ENCODE assay signal across 14 cellular contexts in the genomic region with DNA sequence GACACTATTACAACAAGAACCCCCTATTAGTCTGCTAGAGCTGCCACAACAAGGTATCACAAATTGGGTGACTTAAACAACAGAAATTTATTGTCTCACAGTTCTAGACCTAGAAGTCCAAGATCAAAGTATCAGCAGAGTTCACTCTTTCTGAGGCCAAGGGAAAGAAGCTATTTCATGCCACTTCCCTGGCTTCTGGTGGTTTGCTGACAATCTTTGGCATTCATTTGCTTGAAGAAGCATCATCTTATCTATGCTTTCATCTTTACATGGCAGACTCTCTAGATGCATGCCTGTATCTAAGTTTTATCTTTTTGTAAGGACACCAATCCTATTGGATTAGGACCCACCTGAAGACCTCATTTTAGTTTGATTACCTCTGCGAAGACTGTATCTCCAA.
DNase-seq lines count a peak whose midpoint lies in the region; ATAC-seq and TF ChIP-seq lines count a peak whose summit lies in the region.
"Had no signal": no experiment of that assay in that cellular context is flagged by ENCODE, and none has a peak within 500 bp of the region (broad histone marks: within the 10 kb centered on the region; RNA-seq: fewer than 3 reads in every experiment).

No MANE protein-coding gene starts in this region.

- H3K4me3 Mint-ChIP-seq in HFFc6 (peak overlapping the region; percentile 8; the same call in 1 of the 2 replicates), Caco-2 (ENCODE audit: unreplicated experiment) (no peak overlapping the region)
- no peak overlapping the region for H3K4me3 Mint-ChIP-seq in stimulated activated naive CD8-positive, alpha-beta T cell treated with anti-CD3 and anti-CD28 coated beads, Interleukin-15, amount 100 ng/mL, for 72 hours
- H3K4me3 Mint-ChIP-seq in stimulated activated memory B cell treated with anti-CD40 and anti-IgM and Interleukin-4, amounts not matched to agents 10 μg/mL and 1 μg/mL and 100 μg/mL, for 72 hours, result no peak overlapping the region
- H3K4me3 Mint-ChIP-seq: CD4-positive, CD25-positive, alpha-beta regulatory T cell had no signal

- DNase-seq in HFFc6 (peak; percentile 37), brain microvascular endothelial cell (no peak), osteoblast (ENCODE audit: insufficient read length, low spot score, missing footprints) (no peak), Caco-2 (no peak), mesendoderm (no peak)
- no peak for DNase-seq in stimulated activated naive CD8-positive, alpha-beta T cell treated with anti-CD3 and anti-CD28 coated beads, Interleukin-15, amount 100 ng/mL, for 72 hours
- DNase-seq: CD4-positive, CD25-positive, alpha-beta regulatory T cell; KBM-7; NCI-H1436; NCI-H2029; NCI-H510A; SIG-M5 had no signal

- H2BK5ac ChIP-seq in mesendoderm (ENCODE audit: low read length), result no peak overlapping the region

- no peak overlapping the region for H3K9ac ChIP-seq in mesendoderm (ENCODE audit: low read length)

- H3K79me1 ChIP-seq in mesendoderm (ENCODE audit: low read length), result no peaks in the 10 kb centered on the region

- ATAC-seq in stimulated activated naive CD8-positive, alpha-beta T cell treated with anti-CD3 and anti-CD28 coated beads, Interleukin-15, amount 100 ng/mL, for 72 hours, result no peak
- ATAC-seq in stimulated activated memory B cell treated with anti-CD40 and anti-IgM and Interleukin-4, amounts not matched to agents 10 μg/mL and 1 μg/mL and 100 μg/mL, for 72 hours, result no peak

- TF ChIP-seq CTCF in HFFc6 (IDR thresholded peaks at IDR 0.05) (no peak), brain microvascular endothelial cell (IDR thresholded peaks at IDR 0.05; ENCODE audit: low read depth, low read length, missing control alignments) (no peak), osteoblast (IDR thresholded peaks at IDR 0.05; ENCODE audit: extremely low read depth, low read depth, low read length) (no peak), Caco-2 (IDR thresholded peaks at IDR 0.05; ENCODE audit: insufficient read depth in 1 of 2, low read depth in 1 of 2, low read length in 1 of 2, severe bottlenecking in 1 of 2, unreplicated experiment in 1 of 2) (no peak)

- no peak overlapping the region for H4K8ac ChIP-seq in mesendoderm (ENCODE audit: low read depth, low read length)

- H3K36me3 Mint-ChIP-seq in HFFc6 (ENCODE audit: low read depth) (no peaks in the 10 kb centered on the region), Caco-2 (ENCODE audit: insufficient read depth, unreplicated experiment) (no peaks in the 10 kb centered on the region)
- H3K36me3 Mint-ChIP-seq in stimulated activated memory B cell treated with anti-CD40 and anti-IgM and Interleukin-4, amounts not matched to agents 10 μg/mL and 1 μg/mL and 100 μg/mL, for 72 hours, result no peaks in the 10 kb centered on the region
- H3K36me3 Mint-ChIP-seq: CD4-positive, CD25-positive, alpha-beta regulatory T cell had no signal

- H3K27me3 Mint-ChIP-seq in HFFc6 (ENCODE audit: insufficient read depth), result no peaks in the 10 kb centered on the region
- peaks cover 18% of the 10 kb centered on the region for H3K27me3 Mint-ChIP-seq in stimulated activated naive CD8-positive, alpha-beta T cell treated with anti-CD3 and anti-CD28 coated beads, Interleukin-15, amount 100 ng/mL, for 72 hours
- no peaks in the 10 kb centered on the region for H3K27me3 Mint-ChIP-seq in stimulated activated memory B cell treated with anti-CD40 and anti-IgM and Interleukin-4, amounts not matched to agents 10 μg/mL and 1 μg/mL and 100 μg/mL, for 72 hours
- H3K27me3 Mint-ChIP-seq in Caco-2 (ENCODE audit: insufficient read depth, unreplicated experiment), result no peaks in the 10 kb centered on the region
- H3K27me3 Mint-ChIP-seq: CD4-positive, CD25-positive, alpha-beta regulatory T cell had no signal

- no peak overlapping the region for H3K56ac ChIP-seq in mesendoderm (ENCODE audit: low read length)

- H3K4me1 ChIP-seq in ACC112 (ENCODE audit: control insufficient read depth, insufficient read depth, low read length, unreplicated experiment) (peaks cover 50% of the 10 kb centered on the region), osteoblast (ENCODE audit: insufficient read depth, low read length) (peaks cover 46% of the 10 kb centered on the region), Caco-2 (0 out of 2 replicates have a peak, but pooled peaks cover 9% of the 10 kb centered on the region), mesendoderm (ENCODE audit: control insufficient read depth, low read depth, low read length) (peaks cover 6% of the 10 kb centered on the region)

- intact Hi-C loops in Caco-2 (cut with micrococcal nuclease; ENCODE audit: unreplicated experiment), result no loop called here

- WGBS in mesendoderm (ENCODE audit: extremely low coverage, insufficient coverage, low lambda C conversion rate), result no CpG with 5 or more reads among the region's 1 CpG

- no peaks in the 10 kb centered on the region for H3K9me3 Mint-ChIP-seq in HFFc6
- no peaks in the 10 kb centered on the region for H3K9me3 Mint-ChIP-seq in stimulated activated naive CD8-positive, alpha-beta T cell treated with anti-CD3 and anti-CD28 coated beads, Interleukin-15, amount 100 ng/mL, for 72 hours
- H3K9me3 Mint-ChIP-seq in stimulated activated memory B cell treated with anti-CD40 and anti-IgM and Interleukin-4, amounts not matched to agents 10 μg/mL and 1 μg/mL and 100 μg/mL, for 72 hours, result no peaks in the 10 kb centered on the region
- H3K9me3 Mint-ChIP-seq in Caco-2 (ENCODE audit: unreplicated experiment), result no peaks in the 10 kb centered on the region

- in situ Hi-C loops in brain microvascular endothelial cell (cut with HindIII; ENCODE audit: low pct_ligation_motif_present, low sequenced_read_pairs), result no loop called here

- H2AFZ ChIP-seq in ACC112 (ENCODE audit: low read length, unreplicated experiment) (peak overlapping the region; percentile 83), osteoblast (ENCODE audit: low read length) (no peak overlapping the region)

- H3K4ac ChIP-seq in mesendoderm (ENCODE audit: low read depth, low read length), result no peak overlapping the region

- H3K4me3 ChIP-seq in ACC112 (ENCODE audit: low read depth, low read length) (peak overlapping the region; percentile 3; the same call in 1 of the 2 replicates), brain microvascular endothelial cell (ENCODE audit: low read depth, low read length) (no peak overlapping the region), osteoblast (ENCODE audit: insufficient read depth, low read length) (no peak overlapping the region), Caco-2 (ENCODE audit: low read depth, low read length) (no peak overlapping the region), mesendoderm (ENCODE audit: low read length) (no peak overlapping the region)

- H3K79me2 ChIP-seq in ACC112 (ENCODE audit: control insufficient read depth, insufficient read depth, low read length, unreplicated experiment), result no peaks in the 10 kb centered on the region
- no peaks in the 10 kb centered on the region for H3K79me2 ChIP-seq in osteoblast (ENCODE audit: insufficient read depth, low read length)
- H3K79me2 ChIP-seq in mesendoderm (ENCODE audit: control insufficient read depth, insufficient read depth, low read length), result no peaks in the 10 kb centered on the region

- H3K36me3 ChIP-seq in ACC112 (ENCODE audit: insufficient read depth, low read length) (no peaks in the 10 kb centered on the region), brain microvascular endothelial cell (replicated peaks) (no peaks in the 10 kb centered on the region), osteoblast (ENCODE audit: insufficient read depth, low read length) (no peaks in the 10 kb centered on the region), Caco-2 (ENCODE audit: control insufficient read depth, insufficient read depth, low read length) (no peaks in the 10 kb centered on the region), mesendoderm (ENCODE audit: control insufficient read depth, insufficient read depth, low read length) (no peaks in the 10 kb centered on the region)

- no peak overlapping the region for H2AK5ac ChIP-seq in mesendoderm (ENCODE audit: low read length)

- CTCF ChIA-PET in Caco-2 (lab: Charles Lee), result no interaction called here

- POLR2A ChIA-PET in Caco-2 (lab: Charles Lee), result no interaction called here

- no TSS peak for BruUV-seq in Caco-2 (replicated peaks; lab: Mats Ljungman, UMichigan)

- H3K23ac ChIP-seq in mesendoderm (ENCODE audit: low read length), result no peak overlapping the region

- peaks cover 69% of the 10 kb centered on the region for H3K4me1 Mint-ChIP-seq in HFFc6 (ENCODE audit: low read depth)
- no peaks in the 10 kb centered on the region for H3K4me1 Mint-ChIP-seq in stimulated activated naive CD8-positive, alpha-beta T cell treated with anti-CD3 and anti-CD28 coated beads, Interleukin-15, amount 100 ng/mL, for 72 hours
- peaks cover 33% of the 10 kb centered on the region for H3K4me1 Mint-ChIP-seq in stimulated activated memory B cell treated with anti-CD40 and anti-IgM and Interleukin-4, amounts not matched to agents 10 μg/mL and 1 μg/mL and 100 μg/mL, for 72 hours
- peaks cover 13% of the 10 kb centered on the region for H3K4me1 Mint-ChIP-seq in Caco-2 (ENCODE audit: low read depth, unreplicated experiment)
- H3K4me1 Mint-ChIP-seq: CD4-positive, CD25-positive, alpha-beta regulatory T cell had no signal

- no peak overlapping the region for H4K5ac ChIP-seq in mesendoderm (ENCODE audit: low read length)

- H3K9me3 ChIP-seq in osteoblast (ENCODE audit: low read depth, low read length) (no peaks in the 10 kb centered on the region), Caco-2 (no peaks in the 10 kb centered on the region)

- no peak overlapping the region for H2BK120ac ChIP-seq in mesendoderm (ENCODE audit: low read depth, low read length)

- no peak overlapping the region for H2BK15ac ChIP-seq in mesendoderm (replicated peaks; ENCODE audit: low read depth)

- H3K27ac ChIP-seq in ACC112 (ENCODE audit: low read depth, low read length) (peak overlapping the region; percentile 73), brain microvascular endothelial cell (peak overlapping the region; percentile 95), osteoblast (ENCODE audit: low read depth, low read length) (peak overlapping the region; percentile 71), mesendoderm (ENCODE audit: low read depth, low read length) (no peak overlapping the region)

- H3K27me3 ChIP-seq in ACC112 (ENCODE audit: insufficient read depth, low read length), result no peaks in the 10 kb centered on the region
- no peaks in the 10 kb centered on the region for H3K27me3 ChIP-seq in brain microvascular endothelial cell (replicated peaks)
- H3K27me3 ChIP-seq in osteoblast (ENCODE audit: insufficient read depth, low read length), result no peaks in the 10 kb centered on the region
- no peaks in the 10 kb centered on the region for H3K27me3 ChIP-seq in Caco-2 (replicated peaks; ENCODE audit: control insufficient read depth, insufficient read depth, low read length)
- no peaks in the 10 kb centered on the region for H3K27me3 ChIP-seq in mesendoderm (ENCODE audit: insufficient read depth, low read length, poor library complexity)

- H3K18ac ChIP-seq in mesendoderm (ENCODE audit: low read length), result no peak overlapping the region

- H3K4me2 ChIP-seq in osteoblast (ENCODE audit: insufficient read depth, low read length) (no peak overlapping the region), mesendoderm (ENCODE audit: low read length) (no peak overlapping the region)

- H3K27ac Mint-ChIP-seq in HFFc6 (peak overlapping the region; percentile 60), Caco-2 (ENCODE audit: unreplicated experiment) (no peak overlapping the region)
- no peak overlapping the region for H3K27ac Mint-ChIP-seq in stimulated activated naive CD8-positive, alpha-beta T cell treated with anti-CD3 and anti-CD28 coated beads, Interleukin-15, amount 100 ng/mL, for 72 hours
- no peak overlapping the region for H3K27ac Mint-ChIP-seq in stimulated activated memory B cell treated with anti-CD40 and anti-IgM and Interleukin-4, amounts not matched to agents 10 μg/mL and 1 μg/mL and 100 μg/mL, for 72 hours
- H3K27ac Mint-ChIP-seq: CD4-positive, CD25-positive, alpha-beta regulatory T cell had no signal

- no peaks in the 10 kb centered on the region for H4K20me1 ChIP-seq in osteoblast (ENCODE audit: insufficient read depth, low read length)
